20 cellular contexts compared by ENCODE assay signal in genomic region chr5:5347442-5347841, GRCh38.
"Had no signal": no experiment of that assay in that cellular context is flagged by ENCODE, and none has a peak within 500 bp of the region (broad histone marks: within the 10 kb centered on the region; RNA-seq: fewer than 3 reads in every experiment).

No MANE protein-coding gene starts in this region.

- DNase-seq: activated CD4-positive, alpha-beta T cell treated with anti-CD3 and anti-CD28 coated beads for 4 hours; activated CD4-positive, alpha-beta T cell treated with anti-CD3 and anti-CD28 coated beads, Interleukin-2, amount 50 U/mL, for 48 hours; activated CD4-positive, CD25-positive, alpha-beta regulatory T cell; effector memory CD4-positive, alpha-beta T cell; hippocampal formation; kidney glomerular epithelial cell; left ventricle myocardium inferior; naive thymus-derived CD8-positive, alpha-beta T cell; pancreas; right cardiac atrium; stimulated activated CD4-positive, alpha-beta T cell treated with anti-CD3 and anti-CD28 coated beads, Interleukin-12 subunit alpha, Interleukin-12 subunit beta, amount 100 ng/mL, for 4 hours; stomach had no signal

- H3K36me3 Mint-ChIP-seq: activated naive CD4-positive, alpha-beta T cell treated with anti-CD3 and anti-CD28 coated beads, Interleukin-2, amount 50 U/mL, for 72 hours; stimulated activated memory B cell treated with anti-CD40 and anti-IgM and Interleukin-4, amounts not matched to agents 10 μg/mL and 1 μg/mL and 100 μg/mL, for 72 hours had no signal

- ATAC-seq: activated naive CD4-positive, alpha-beta T cell treated with anti-CD3 and anti-CD28 coated beads, Interleukin-2, amount 50 U/mL, for 72 hours; activated T-helper 17 cell treated with anti-CD3 and anti-CD28 coated beads, Interleukin-2, amount 50 U/mL, for 72 hours; naive thymus-derived CD8-positive, alpha-beta T cell; pancreas; stimulated activated memory B cell treated with anti-CD40 and anti-IgM and Interleukin-4, amounts not matched to agents 10 μg/mL and 1 μg/mL and 100 μg/mL, for 72 hours had no signal

- H3K27me3 Mint-ChIP-seq: dendritic cell treated with granulocyte-macrophage colony-stimulating factor and Interleukin-4, amounts not matched to agents 40 ng/mL and 50 ng/mL, for 4 days had no signal

- H3K27ac Mint-ChIP-seq: activated naive CD4-positive, alpha-beta T cell treated with anti-CD3 and anti-CD28 coated beads, Interleukin-2, amount 50 U/mL, for 72 hours; activated T-helper 17 cell treated with anti-CD3 and anti-CD28 coated beads, Interleukin-2, amount 50 U/mL, for 72 hours; dendritic cell treated with granulocyte-macrophage colony-stimulating factor and Interleukin-4, amounts not matched to agents 40 ng/mL and 50 ng/mL, for 4 days; stimulated activated memory B cell treated with anti-CD40 and anti-IgM and Interleukin-4, amounts not matched to agents 10 μg/mL and 1 μg/mL and 100 μg/mL, for 72 hours; T-helper 1 cell treated with Interleukin-12 subunit alpha and Interleukin-12 subunit beta and Interleukin-4 antibody, amounts not matched to agents 30 μg/mL and 1 μg/mL, for 36 hours had no signal

- H3K4me1 Mint-ChIP-seq: activated T-helper 17 cell treated with anti-CD3 and anti-CD28 coated beads, Interleukin-2, amount 50 U/mL, for 72 hours had no signal

- H3K9me3 Mint-ChIP-seq: activated naive CD4-positive, alpha-beta T cell treated with anti-CD3 and anti-CD28 coated beads, Interleukin-2, amount 50 U/mL, for 72 hours; activated T-helper 17 cell treated with anti-CD3 and anti-CD28 coated beads, Interleukin-2, amount 50 U/mL, for 72 hours; stimulated activated memory B cell treated with anti-CD40 and anti-IgM and Interleukin-4, amounts not matched to agents 10 μg/mL and 1 μg/mL and 100 μg/mL, for 72 hours; T-helper 1 cell treated with Interleukin-12 subunit alpha and Interleukin-12 subunit beta and Interleukin-4 antibody, amounts not matched to agents 30 μg/mL and 1 μg/mL, for 36 hours had no signal

- H3K4me3 ChIP-seq: esophagus muscularis mucosa, left ventricle myocardium inferior, pancreas, stomach, suprapubic skin, tibial nerve had no signal

- H3K4me3 Mint-ChIP-seq: activated T-helper 17 cell treated with anti-CD3 and anti-CD28 coated beads, Interleukin-2, amount 50 U/mL, for 72 hours; dendritic cell treated with granulocyte-macrophage colony-stimulating factor and Interleukin-4, amounts not matched to agents 40 ng/mL and 50 ng/mL, for 4 days; stimulated activated memory B cell treated with anti-CD40 and anti-IgM and Interleukin-4, amounts not matched to agents 10 μg/mL and 1 μg/mL and 100 μg/mL, for 72 hours; T-helper 1 cell treated with Interleukin-12 subunit alpha and Interleukin-12 subunit beta and Interleukin-4 antibody, amounts not matched to agents 30 μg/mL and 1 μg/mL, for 36 hours had no signal
